In genomic region chr16:70453891-70454220, GRCh38 we compare ENCODE assay signal across 8 cellular contexts. TPM values are rescaled to one million over a fixed set of nuclear protein-coding genes. Genes with fewer than 3 reads are reported as not detected.
DNase-seq lines count a peak whose midpoint lies in the region; ATAC-seq and TF ChIP-seq lines count a peak whose summit lies in the region.

No MANE protein-coding gene starts in this region.

- H3K4me2 ChIP-seq in SU-DHL-6 (ENCODE audit: low read depth, low read length, poor library complexity, severe bottlenecking) = peak overlapping the region; percentile 99
- peak overlapping the region; percentile 98 for H3K4me2 ChIP-seq in trophoblast cell (ENCODE audit: low read length)

- no peak overlapping the region for H3K4ac ChIP-seq in trophoblast cell (ENCODE audit: low read depth, low read length)

- no peak overlapping the region for H3K23ac ChIP-seq in trophoblast cell (ENCODE audit: low read length)

- H3K4me1 Mint-ChIP-seq in activated T-cell treated with anti-CD3 and anti-CD28 coated beads, Interleukin-2, amount 50 U/mL, for 72 hours (ENCODE audit: low read depth) = peaks cover 28% of the 10 kb centered on the region

- peaks cover 7% of the 10 kb centered on the region for H3K79me1 ChIP-seq in trophoblast cell (ENCODE audit: low read length)

- no peak overlapping the region for H2AK5ac ChIP-seq in trophoblast cell (ENCODE audit: low read length)

- no peaks in the 10 kb centered on the region for H3K9me3 ChIP-seq in SU-DHL-6 (ENCODE audit: insufficient read depth, low read length)
- peaks cover 3% of the 10 kb centered on the region for H3K9me3 ChIP-seq in trophoblast cell (ENCODE audit: insufficient read depth, low read depth, low read length)

- H4K20me1 ChIP-seq in SU-DHL-6 (ENCODE audit: low read depth, low read length) = no peaks in the 10 kb centered on the region

- no peak overlapping the region for H2BK5ac ChIP-seq in trophoblast cell (ENCODE audit: low read depth, low read length, poor library complexity)

- H3K4me3 ChIP-seq in SU-DHL-6 (ENCODE audit: insufficient read depth, low read length, poor library complexity, severe bottlenecking) (peak overlapping the region; percentile 95), foreskin fibroblast (ENCODE audit: low read depth in 1 of 2, low read length in 2 of 2) (peak overlapping the region; percentile 80 to 94), trophoblast cell (ENCODE audit: low read depth, low read length) (peak overlapping the region; percentile 95)

- H2BK12ac ChIP-seq in trophoblast cell (ENCODE audit: low read length) = no peak overlapping the region

- no peak overlapping the region for H3K18ac ChIP-seq in trophoblast cell (ENCODE audit: low read length)

- no peak overlapping the region for H3K14ac ChIP-seq in trophoblast cell (ENCODE audit: low read length)

- H3K4me1 ChIP-seq in trophoblast cell (ENCODE audit: control insufficient read depth in 1 of 2, insufficient read depth in 2 of 2, low read length in 2 of 2) = peaks cover 2 to 3% of the 10 kb centered on the region in 2 experiments

- no peaks in the 10 kb centered on the region for H3K27me3 ChIP-seq in SU-DHL-6 (ENCODE audit: low read length)
- no peaks in the 10 kb centered on the region for H3K27me3 ChIP-seq in trophoblast cell (ENCODE audit: insufficient read depth, low read length)

- peak overlapping the region; percentile 77 for H4K8ac ChIP-seq in trophoblast cell (ENCODE audit: low read depth, low read length)

- 0 out of 2 replicates have a peak, but pooled peaks cover 6% of the 10 kb centered on the region for H3F3A ChIP-seq in SU-DHL-6 (ENCODE audit: insufficient read depth)

- WGBS in trophoblast cell (ENCODE audit: extremely low coverage, insufficient coverage, insufficient read length) = no CpG with 5 or more reads among the region's 7 CpGs

- no peak overlapping the region for H4K12ac ChIP-seq in trophoblast cell (ENCODE audit: low read depth, low read length)

- no peaks in the 10 kb centered on the region for H3K36me3 Mint-ChIP-seq in activated T-cell treated with anti-CD3 and anti-CD28 coated beads, Interleukin-2, amount 50 U/mL, for 72 hours (ENCODE audit: insufficient read depth in 2 of 2)

- peak overlapping the region; percentile 89 for H2AFZ ChIP-seq in SU-DHL-6 (ENCODE audit: low read depth, low read length, severe bottlenecking)
- H2AFZ ChIP-seq in trophoblast cell (ENCODE audit: insufficient read depth, low read length, poor library complexity) = peak overlapping the region; percentile 30

- H3K27ac ChIP-seq in SU-DHL-6 (ENCODE audit: low read depth, low read length) = peak overlapping the region; percentile 82
- peak overlapping the region; percentile 97 for H3K27ac ChIP-seq in trophoblast cell (ENCODE audit: low read depth, low read length)

- no peak overlapping the region for H4K91ac ChIP-seq in trophoblast cell (ENCODE audit: low read depth, low read length)

- peak in 1 of 2 donors; percentile 8 for ATAC-seq in activated T-cell treated with anti-CD3 and anti-CD28 coated beads, Interleukin-2, amount 50 U/mL, for 72 hours (replicated peaks in 1 of 2)
- no peak for ATAC-seq in GM21529 (IDR thresholded peaks at IDR 0.05; ENCODE audit: unreplicated experiment)
- ATAC-seq in GM21526 (IDR thresholded peaks at IDR 0.05; ENCODE audit: low FRiP score, unreplicated experiment) = no peak

- peak overlapping the region; percentile 93 to 98 for H3K4me3 Mint-ChIP-seq in activated T-cell treated with anti-CD3 and anti-CD28 coated beads, Interleukin-2, amount 50 U/mL, for 72 hours

- H2BK120ac ChIP-seq in trophoblast cell (ENCODE audit: insufficient read depth, low read length, poor library complexity) = no peak overlapping the region

- peak overlapping the region; percentile 90 for H3K9ac ChIP-seq in SU-DHL-6 (ENCODE audit: low read length)
- H3K9ac ChIP-seq in trophoblast cell (ENCODE audit: low read length) = peak overlapping the region; percentile 74

- H3K9me3 Mint-ChIP-seq in activated T-cell treated with anti-CD3 and anti-CD28 coated beads, Interleukin-2, amount 50 U/mL, for 72 hours = no peaks in the 10 kb centered on the region

- H3K27ac Mint-ChIP-seq in activated T-cell treated with anti-CD3 and anti-CD28 coated beads, Interleukin-2, amount 50 U/mL, for 72 hours = peak overlapping the region; percentile 93

- no peaks in the 10 kb centered on the region for H3K79me2 ChIP-seq in SU-DHL-6 (ENCODE audit: insufficient read depth, low read length)
- H3K79me2 ChIP-seq in trophoblast cell (ENCODE audit: control insufficient read depth, insufficient read depth, low read length, poor library complexity) = peaks cover 5% of the 10 kb centered on the region

- H3K36me3 ChIP-seq in SU-DHL-6 (ENCODE audit: low read length) = no peaks in the 10 kb centered on the region
- no peaks in the 10 kb centered on the region for H3K36me3 ChIP-seq in trophoblast cell (ENCODE audit: control insufficient read depth in 1 of 2, insufficient read depth in 2 of 2, low read length in 2 of 2)

- TF ChIP-seq CTCF in SU-DHL-6 (IDR thresholded peaks at IDR 0.05; ENCODE audit: insufficient read depth, low read length, poor library complexity, severe bottlenecking) (no peak), foreskin fibroblast (IDR thresholded peaks at IDR 0.05; ENCODE audit: low read depth, low read length) (no peak)

- no peak for DNase-seq in activated T-cell treated with anti-CD3 and anti-CD28 coated beads, Interleukin-2, amount 50 U/mL, for 72 hours
- no peak for DNase-seq in activated T-cell treated with anti-CD3 and anti-CD28 coated beads for 4 hours
- no peak for DNase-seq in foreskin fibroblast
- DNase-seq in trophoblast cell = no peak
- no peak for DNase-seq in NCI-H1930 (lab: John Stamatoyannopoulos, UW)

- no peaks in the 10 kb centered on the region for H3K27me3 Mint-ChIP-seq in activated T-cell treated with anti-CD3 and anti-CD28 coated beads, Interleukin-2, amount 50 U/mL, for 72 hours (ENCODE audit: low read depth)

- no peaks in the 10 kb centered on the region for H3K9me2 ChIP-seq in SU-DHL-6 (replicated peaks; ENCODE audit: insufficient read depth, low read length)

RNA-seq across cellular contexts. Expression of gene FCSK, which starts 0.5 kb away (rescaled TPM):
- 10 to 100 TPM; 15.4 to 18.0 TPM for total RNA-seq in activated T-cell treated with anti-CD3 and anti-CD28 coated beads, Interleukin-2, amount 50 U/mL, for 72 hours
- 2.9 and 3.5 TPM in 2 replicates for polyA plus RNA-seq in trophoblast cell (2013)

RNA-seq across cellular contexts. Expression of gene ST3GAL2, which starts 15.0 kb away (rescaled TPM):
- 10 to 100 TPM; 15.9 to 18.3 TPM for total RNA-seq in activated T-cell treated with anti-CD3 and anti-CD28 coated beads, Interleukin-2, amount 50 U/mL, for 72 hours
- polyA plus RNA-seq in trophoblast cell (2013) = 28.0 and 29.6 TPM in 2 replicates
